ENCODE assay signal across 8 cellular contexts in genomic region chr9:107852891-107853290, GRCh38.
"Had no signal": no experiment of that assay in that cellular context is flagged by ENCODE, and none has a peak within 500 bp of the region (broad histone marks: within the 10 kb centered on the region; RNA-seq: fewer than 3 reads in every experiment).

No MANE protein-coding gene starts in this region.

- DNase-seq: GM23248, GOT3, H7, H9, HCEC 1CT, HFFc6 had no signal

- H3K36me3 ChIP-seq: HAP-1 had no signal

- H3K9me3 ChIP-seq: HAP-1 had no signal

- H3K9ac ChIP-seq: GM23248 had no signal

- H3K4me3 ChIP-seq: GM23248, GM23338, HAP-1 had no signal

- H3K4me2 ChIP-seq: GM23338 had no signal

- H2AFZ ChIP-seq: GM23248, GM23338 had no signal

- H3K27ac ChIP-seq: GM23248 had no signal
